16 cellular contexts compared by ENCODE assay signal in genomic region chr15:60745469-60745971, GRCh38.
A peak's percentile ranks its signal among the peaks of the same experiment; 100 is the strongest.
DNase-seq lines count a peak whose midpoint lies in the region; ATAC-seq, FAIRE-seq and TF ChIP-seq lines count a peak whose summit lies in the region.
"Had no signal": no experiment of that assay in that cellular context is flagged by ENCODE, and none has a peak within 500 bp of the region (broad histone marks: within the 10 kb centered on the region; RNA-seq: fewer than 3 reads in every experiment).

No MANE protein-coding gene starts in this region.

- no peaks in the 10 kb centered on the region for H3K36me3 Mint-ChIP-seq in chondrocyte (ENCODE audit: low read depth)
- H3K36me3 Mint-ChIP-seq: natural killer cell treated with Interleukin-12 subunit alpha and Interleukin-12 subunit beta and Interleukin-15 and Interleukin-18, amount 100 ng/mL, for 72 hours had no signal

- no peak for TF ChIP-seq EP300 in stomach (IDR thresholded peaks at IDR 0.05)

- no peak overlapping the region for H3K4me2 ChIP-seq in smooth muscle cell

- TF ChIP-seq CTCF in chondrocyte (IDR thresholded peaks at IDR 0.05) (no peak), kidney (IDR thresholded peaks at IDR 0.05; ENCODE audit: borderline replicate concordance, extremely low read depth, insufficient read depth) (no peak), stomach (IDR thresholded peaks at IDR 0.05) (no peak), GM10248 (IDR thresholded peaks at IDR 0.05; ENCODE audit: control extremely low read depth, extremely low read depth, low read depth, missing control alignments) (no peak), smooth muscle cell (IDR thresholded peaks at IDR 0.05; ENCODE audit: borderline replicate concordance, insufficient read depth, poor library complexity, severe bottlenecking) (no peak)

- H3K27me3 ChIP-seq in stomach (no peaks in the 10 kb centered on the region), smooth muscle cell (ENCODE audit: low read depth) (no peaks in the 10 kb centered on the region)
- H3K27me3 ChIP-seq: Peyer's patch had no signal

- H2AFZ ChIP-seq in smooth muscle cell (ENCODE audit: low read depth), result no peak overlapping the region

- peaks cover 14% of the 10 kb centered on the region for H4K20me1 ChIP-seq in smooth muscle cell (ENCODE audit: low read depth)

- no peaks in the 10 kb centered on the region for H3K9me3 Mint-ChIP-seq in chondrocyte (ENCODE audit: low read depth)
- H3K9me3 Mint-ChIP-seq: natural killer cell treated with Interleukin-12 subunit alpha and Interleukin-12 subunit beta and Interleukin-15 and Interleukin-18, amount 100 ng/mL, for 72 hours had no signal

- DNase-seq in EH (ENCODE audit: low read depth) (peak; percentile 70), chondrocyte (ENCODE audit: low spot score) (no peak), kidney (peak; percentile 71), stomach (no peak), GM10248 (ENCODE audit: extremely low spot score) (no peak), smooth muscle cell (lab: John Stamatoyannopoulos, UW; ENCODE audit: unreplicated experiment) (no peak)
- DNase-seq: activated CD4-positive, CD25-positive, alpha-beta regulatory T cell treated with anti-CD3 and anti-CD28 coated beads, Interleukin-2, amount 50 U/mL, for 72 hours; activated T-cell treated with anti-CD3 and anti-CD28 coated beads for 4 hours; DMS 273 treated with DMSO at 0.1 percent for 48 hours; kidney glomerular epithelial cell had no signal

- H3K4me1 ChIP-seq in kidney (ENCODE audit: control insufficient read depth in 1 of 2, insufficient read depth in 1 of 2, low read depth in 1 of 2, low read length in 2 of 2), result peaks cover 0 to 2% of the 10 kb centered on the region in 2 donors
- peaks cover 0 to 9% (median 0%) of the 10 kb centered on the region in 4 donors for H3K4me1 ChIP-seq in stomach
- H3K4me1 ChIP-seq in smooth muscle cell (ENCODE audit: low read depth), result no peaks in the 10 kb centered on the region
- H3K4me1 ChIP-seq: Peyer's patch had no signal

- no peak overlapping the region for H3K9ac ChIP-seq in kidney (ENCODE audit: low read length in 2 of 2)
- H3K9ac ChIP-seq in smooth muscle cell (ENCODE audit: low read depth), result no peak overlapping the region

- TF ChIP-seq POLR2A in stomach (IDR thresholded peaks at IDR 0.05), result no peak

- no peak for FAIRE-seq in kidney (lab: Jason Lieb, UNC)
- FAIRE-seq: HepG2 had no signal

- H3K79me2 ChIP-seq in smooth muscle cell (ENCODE audit: low read depth), result no peaks in the 10 kb centered on the region

- CTCF ChIA-PET in GM10248 (lab: Yijun Ruan, JAX), result no interaction called here

- H3K4me1 Mint-ChIP-seq in chondrocyte (ENCODE audit: low read depth), result peaks cover 23% of the 10 kb centered on the region

- H3K9me3 ChIP-seq in kidney (ENCODE audit: control insufficient read depth in 1 of 2, low read length in 2 of 2) (no peaks in the 10 kb centered on the region), stomach (no peaks in the 10 kb centered on the region), smooth muscle cell (replicated peaks; ENCODE audit: low read depth) (no peaks in the 10 kb centered on the region)
- H3K9me3 ChIP-seq: Peyer's patch had no signal

- H3K4me3 ChIP-seq in kidney (ENCODE audit: low read length in 2 of 2) (no peak overlapping the region), stomach (no peak overlapping the region), smooth muscle cell (no peak overlapping the region)
- H3K4me3 ChIP-seq: Peyer's patch had no signal

- intact Hi-C loops in kidney (cut with DNase I), result no loop called here
- intact Hi-C loops in stomach (cut with DNase I; ENCODE audit: low total_unique reads), result no loop called here

- WGBS in stomach, 5 donors, result 75 to 88% (median 83%) methylated on average over 6 of the region's 6 CpGs
- WGBS in smooth muscle cell (ENCODE audit: low lambda C conversion rate), result 86% methylated on average over 6 of the region's 6 CpGs

- no peaks in the 10 kb centered on the region for H3K27me3 Mint-ChIP-seq in chondrocyte (ENCODE audit: low read depth)
- H3K27me3 Mint-ChIP-seq: activated naive CD8-positive, alpha-beta T cell; natural killer cell treated with Interleukin-12 subunit alpha and Interleukin-12 subunit beta and Interleukin-15 and Interleukin-18, amount 100 ng/mL, for 72 hours had no signal

- no peak overlapping the region for H3K4me3 Mint-ChIP-seq in chondrocyte (ENCODE audit: unreplicated experiment)
- H3K4me3 Mint-ChIP-seq: activated naive CD8-positive, alpha-beta T cell; natural killer cell treated with Interleukin-12 subunit alpha and Interleukin-12 subunit beta and Interleukin-15 and Interleukin-18, amount 100 ng/mL, for 72 hours had no signal

- POLR2A ChIA-PET in GM10248 (lab: Yijun Ruan, JAX), result no interaction called here

- H3F3A ChIP-seq in smooth muscle cell (ENCODE audit: low read depth), result no peaks in the 10 kb centered on the region

- H3K27ac ChIP-seq in kidney (ENCODE audit: low read depth in 2 of 2, low read length in 2 of 2), result peak overlapping the region in 1 of 2 donors; percentile 26
- peak overlapping the region in 3 of 5 donors; percentile 34 to 57 (median 38) for H3K27ac ChIP-seq in stomach
- H3K27ac ChIP-seq in smooth muscle cell (ENCODE audit: low read depth), result no peak overlapping the region

- ATAC-seq in HG03025 (IDR thresholded peaks at IDR 0.05; ENCODE audit: low FRiP score, unreplicated experiment) (no peak), GM21825 (IDR thresholded peaks at IDR 0.05; ENCODE audit: unreplicated experiment) (no peak)
- ATAC-seq: HepG2; natural killer cell treated with Interleukin-12 subunit alpha and Interleukin-12 subunit beta and Interleukin-15 and Interleukin-18, amount 100 ng/mL, for 72 hours had no signal

- H3K36me3 ChIP-seq in kidney (ENCODE audit: control insufficient read depth in 1 of 2, insufficient read depth in 2 of 2, low read length in 2 of 2) (no peaks in the 10 kb centered on the region), stomach (no peaks in the 10 kb centered on the region), smooth muscle cell (ENCODE audit: low read depth) (no peaks in the 10 kb centered on the region)
- H3K36me3 ChIP-seq: Peyer's patch had no signal

- peak overlapping the region; percentile 68 for H3K27ac Mint-ChIP-seq in chondrocyte (ENCODE audit: unreplicated experiment)
- H3K27ac Mint-ChIP-seq: activated naive CD8-positive, alpha-beta T cell had no signal

Comparison
In these comparisons a context has a peak if more than half of its experiments do, and no peak if none do; other contexts are left out.
1. DNase-seq: peak in EH (single experiment) and kidney (single experiment); none in chondrocyte (single experiment), stomach (single experiment), GM10248 (single experiment) and smooth muscle cell (single experiment).